ENCODE assay signal across 11 cellular contexts in the genomic region with DNA sequence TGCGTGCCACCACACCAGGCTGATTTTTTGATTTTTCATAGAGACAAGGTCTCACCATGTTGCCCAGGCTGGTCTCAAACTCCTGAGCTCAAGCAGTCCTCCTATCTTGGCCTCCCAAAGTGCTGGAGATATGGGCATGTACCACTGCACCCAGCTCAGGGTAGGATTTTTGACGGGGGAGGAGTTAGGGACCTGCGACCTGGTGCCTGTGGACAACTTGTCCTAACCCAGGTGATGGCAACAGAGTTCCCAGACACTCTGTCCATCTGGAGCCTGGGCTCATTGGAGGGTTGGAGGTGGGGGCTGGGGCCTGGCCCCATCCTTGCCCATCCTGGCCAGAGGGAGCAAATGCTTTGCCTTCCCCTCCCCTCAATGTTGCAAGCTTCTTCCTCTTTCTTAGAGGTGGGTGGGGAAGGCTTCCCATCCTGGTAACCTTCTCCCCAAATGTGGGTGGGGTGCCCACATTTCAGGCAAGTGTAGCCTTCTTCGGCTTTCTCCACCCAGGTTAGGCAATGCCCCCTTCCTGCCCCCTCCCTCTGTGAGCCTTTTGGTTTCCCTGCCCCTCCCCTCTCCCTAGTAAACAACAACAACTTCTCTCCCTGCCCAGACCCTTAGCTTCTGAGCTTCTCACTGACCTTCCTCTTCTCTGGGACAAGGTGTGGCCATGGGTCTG. TPM values are rescaled to one million over a fixed set of nuclear protein-coding genes. Genes with fewer than 3 reads are reported as not detected.
A peak's percentile ranks its signal among the peaks of the same experiment; 100 is the strongest.
DNase-seq lines count a peak whose midpoint lies in the region; ATAC-seq, FAIRE-seq and TF ChIP-seq lines count a peak whose summit lies in the region.
"Had no signal": no experiment of that assay in that cellular context is flagged by ENCODE, and none has a peak within 500 bp of the region (broad histone marks: within the 10 kb centered on the region; RNA-seq: fewer than 3 reads in every experiment).

No MANE protein-coding gene starts in this region.

- H3K9me3 ChIP-seq in T-helper 17 cell (ENCODE audit: control insufficient read depth, low read length, poor library complexity, severe bottlenecking) (no peaks in the 10 kb centered on the region), HepG2 (ENCODE audit: low read length) (no peaks in the 10 kb centered on the region), subcutaneous abdominal adipose tissue (ENCODE audit: control insufficient read depth in 5 of 5, low read length in 5 of 5) (no peaks in the 10 kb centered on the region)

- WGBS in HepG2 (ENCODE audit: low lambda C conversion rate) = 86% methylated on average over 4 of the region's 4 CpGs

- peaks cover 4% of the 10 kb centered on the region for H3K79me2 ChIP-seq in HepG2 (ENCODE audit: insufficient read depth, low read length)

- POLR2A ChIA-PET in activated CD4-positive, alpha-beta T cell treated with anti-CD3 and anti-CD28 coated beads for 36 hours (lab: Charles Lee) = interaction anchor here (0.6 kb wide), 1 partner anchor 873 kb away, joined by 3 read pairs; a partner anchor contains a TSS
- POLR2A ChIA-PET in HepG2 (lab: Yijun Ruan, JAX) = interaction anchor here (1.0 to 3.0 kb wide), 7 partner anchors 10 to 25 kb away, joined by 3 to 11 read pairs (median 5); a partner anchor contains a TSS

- no peaks in the 10 kb centered on the region for H3K9me3 Mint-ChIP-seq in activated CD4-positive, alpha-beta T cell treated with anti-CD3 and anti-CD28 coated beads for 36 hours (ENCODE audit: low read depth)

- in situ Hi-C loops in HepG2 (cut with HindIII; ENCODE audit: extremely low pct_ligation_motif_present, low pct_unique_long_range_greater_than_20kb) = no loop called here

- peak overlapping the region; percentile 47 for H3K27ac Mint-ChIP-seq in activated CD4-positive, alpha-beta T cell treated with anti-CD3 and anti-CD28 coated beads for 36 hours
- peak overlapping the region; percentile 84 for H3K27ac Mint-ChIP-seq in T-helper 17 cell

- H3K4me1 ChIP-seq in HepG2 (ENCODE audit: insufficient read depth, low read length) (peaks cover 61% of the 10 kb centered on the region), subcutaneous abdominal adipose tissue (ENCODE audit: control insufficient read depth in 5 of 5, insufficient read depth in 5 of 5, low read length in 5 of 5) (peaks cover 33 to 82% (median 81%) of the 10 kb centered on the region in 5 donors)

- H3K36me3 Mint-ChIP-seq in activated CD4-positive, alpha-beta T cell treated with anti-CD3 and anti-CD28 coated beads for 36 hours (ENCODE audit: low read depth) = peaks cover 27% of the 10 kb centered on the region
- peaks cover 5% of the 10 kb centered on the region for H3K36me3 Mint-ChIP-seq in T-helper 17 cell (ENCODE audit: low read depth)

- CTCF ChIA-PET in activated CD4-positive, alpha-beta T cell treated with anti-CD3 and anti-CD28 coated beads for 36 hours (lab: Charles Lee) = interaction anchor here (0.6 to 1.3 kb wide), 4 partner anchors 17 to 186 kb away, joined by 3 to 5 read pairs (median 4); no protein-coding TSS in a partner anchor
- CTCF ChIA-PET in HepG2 (lab: Yijun Ruan, JAX; ENCODE audit: low intra/inter-chr PET ratio, low total read pairs) = no interaction called here

- H4K20me1 ChIP-seq in HepG2 (ENCODE audit: insufficient read depth, low read length) = no peaks in the 10 kb centered on the region

- FAIRE-seq in HepG2 (lab: Jason Lieb, UNC) = no peak
- FAIRE-seq: endothelial cell of umbilical vein had no signal

- H2AFZ ChIP-seq in HepG2 (ENCODE audit: low read length) = no peak overlapping the region

- no peak for TF ChIP-seq CTCF in HepG2 (CRISPR knock-in tag; IDR thresholded peaks at IDR 0.05)

- H3K4me2 ChIP-seq in HepG2 (ENCODE audit: low read depth, low read length) = no peak overlapping the region

- BruUV-seq in HepG2 (replicated peaks; lab: Mats Ljungman, UMichigan) = no TSS peak

- H3K4me3 Mint-ChIP-seq in activated CD4-positive, alpha-beta T cell treated with anti-CD3 and anti-CD28 coated beads for 36 hours = no peak overlapping the region
- peak overlapping the region; percentile 60 for H3K4me3 Mint-ChIP-seq in T-helper 17 cell

- H3K27ac ChIP-seq in HepG2 (ENCODE audit: extremely low read length, insufficient read depth, low read length) = peak overlapping the region; percentile 31
- H3K27ac ChIP-seq in subcutaneous abdominal adipose tissue (ENCODE audit: low read depth, low read length) = peak overlapping the region; percentile 70

- H3K4me1 Mint-ChIP-seq in activated CD4-positive, alpha-beta T cell treated with anti-CD3 and anti-CD28 coated beads for 36 hours = peaks cover 75% of the 10 kb centered on the region
- peaks cover 62% of the 10 kb centered on the region for H3K4me1 Mint-ChIP-seq in T-helper 17 cell

- H3K4me3 ChIP-seq in HepG2 (replicated peaks in 1 of 3; ENCODE audit: insufficient read depth in 1 of 3, low read depth in 2 of 3, low read length in 3 of 3) (0 out of 6 replicates have a peak overlapping the region, but pooled peaks of 1 of the 3 experiments have one; percentile 12), subcutaneous abdominal adipose tissue (ENCODE audit: low read depth in 1 of 5, low read length in 5 of 5) (no peak overlapping the region)

- TF ChIP-seq POLR2A in HepG2 (IDR thresholded peaks at IDR 0.05; ENCODE audit: insufficient read depth in 1 of 2, low read depth in 2 of 2, low read length in 2 of 2) = no peak

- H3K9ac ChIP-seq in HepG2 (ENCODE audit: insufficient read depth, low read depth, low read length) = no peak overlapping the region
- H3K9ac ChIP-seq in subcutaneous abdominal adipose tissue (ENCODE audit: low read length in 5 of 5) = no peak overlapping the region

- no peaks in the 10 kb centered on the region for H3K27me3 Mint-ChIP-seq in activated CD4-positive, alpha-beta T cell treated with anti-CD3 and anti-CD28 coated beads for 36 hours
- no peaks in the 10 kb centered on the region for H3K27me3 Mint-ChIP-seq in T-helper 17 cell

- no peak for ATAC-seq in activated CD4-positive, alpha-beta T cell treated with anti-CD3 and anti-CD28 coated beads for 36 hours
- ATAC-seq in T-helper 17 cell (no peak), HepG2 (no peak), GM18502 (IDR thresholded peaks at IDR 0.05; ENCODE audit: poor library complexity, unreplicated experiment) (no peak), HG03095 (IDR thresholded peaks at IDR 0.05; ENCODE audit: unreplicated experiment) (no peak), HG03439 (IDR thresholded peaks at IDR 0.05; ENCODE audit: unreplicated experiment) (no peak)

- intact Hi-C loops in activated CD4-positive, alpha-beta T cell treated with anti-CD3 and anti-CD28 coated beads for 36 hours (cut with DNase I, micrococcal nuclease) = no loop called here
- intact Hi-C loops in HepG2 (cut with micrococcal nuclease; ENCODE audit: unreplicated experiment) = no loop called here

- no peak for TF ChIP-seq EP300 in HepG2 (IDR thresholded peaks at IDR 0.05; ENCODE audit: low read depth in 2 of 2, low read length in 2 of 2)
- no peak for TF ChIP-seq EP300 in HepG2 (CRISPR knock-in tag; IDR thresholded peaks at IDR 0.05; ENCODE audit: borderline replicate concordance)

- H3K36me3 ChIP-seq in HepG2 (replicated peaks in 1 of 2; ENCODE audit: control insufficient read depth in 1 of 2, insufficient read depth in 2 of 2, low read length in 2 of 2) = peaks cover 0 to 7% of the 10 kb centered on the region in 2 experiments; a peak in 2 of 5 replicates
- H3K36me3 ChIP-seq in subcutaneous abdominal adipose tissue (ENCODE audit: control insufficient read depth in 5 of 5, insufficient read depth in 5 of 5, low read length in 5 of 5) = peaks cover 0 to 10% (median 2%) of the 10 kb centered on the region in 5 donors

- DNase-seq in activated CD4-positive, alpha-beta T cell treated with anti-CD3 and anti-CD28 coated beads for 36 hours = no peak
- DNase-seq in activated CD4-positive, alpha-beta T cell treated with anti-CD3 and anti-CD28 coated beads for 48 hours = no peak
- DNase-seq in T-helper 17 cell = no peak
- no peak for DNase-seq in HepG2 (ENCODE audit: low spot score)
- DNase-seq: ACHN, retina had no signal

- H3K27me3 ChIP-seq in HepG2 (ENCODE audit: control insufficient read depth in 1 of 2, insufficient read depth in 2 of 2, low read length in 2 of 2) (no peaks in the 10 kb centered on the region), subcutaneous abdominal adipose tissue (ENCODE audit: control insufficient read depth in 5 of 5, insufficient read depth in 4 of 5, low read length in 5 of 5) (no peaks in the 10 kb centered on the region)

- no peak for TF ChIP-seq RAD21 in HepG2 (CRISPR knock-in tag; IDR thresholded peaks at IDR 0.05)

RNA-seq across cellular contexts. Expression of a gene that starts 24.9 kb away (rescaled TPM):
- 10 to 100 TPM; 29.8 to 40.2 TPM for total RNA-seq in activated CD4-positive, alpha-beta T cell treated with anti-CD3 and anti-CD28 coated beads for 36 hours
- total RNA-seq in T-helper 17 cell = 100 to 1,000 TPM in 1 of 2 donors, 10 to 100 TPM in 1; 97.0 to 106 TPM
- total RNA-seq in HepG2 (2016; rRNA removed; fragmentation: Illumina TruSeq; extraction: Trizol) = 8.6 and 8.9 TPM in 2 replicates
- 3.2 and 3.7 TPM in 2 replicates for total RNA-seq in HepG2 (2016; cell fraction: cytosol; rRNA removed; fragmentation: Illumina TruSeq; extraction: Trizol; ENCODE audit: low read depth)
- 6.7 and 9.5 TPM in 2 replicates for total RNA-seq in HepG2 (2016; cell fraction: insoluble cytoplasmic fraction; rRNA removed; fragmentation: Illumina TruSeq; extraction: Trizol)
- total RNA-seq in HepG2 (2016; cell fraction: membrane; rRNA removed; fragmentation: Illumina TruSeq; extraction: Trizol) = 8.2 and 11.1 TPM in 2 replicates
- 6.0 and 7.0 TPM in 2 replicates for total RNA-seq in HepG2 (2016; cell fraction: nucleus; rRNA removed; fragmentation: Illumina TruSeq; extraction: Trizol)
- polyA plus RNA-seq in HepG2 (2011; rRNA removed) = 6.0 and 6.4 TPM in 2 replicates
- polyA plus RNA-seq in HepG2 (2011; cell fraction: cytosol; rRNA removed) = 2.2 and 3.8 TPM in 2 replicates
- polyA plus RNA-seq in HepG2 (2011; cell fraction: nucleus; rRNA removed) = 13.2 and 13.3 TPM in 2 replicates
- polyA plus RNA-seq in HepG2 (2012) = 15.4 and 16.1 TPM in 2 replicates
- 3.8 and 5.4 TPM in 2 replicates for polyA plus RNA-seq in HepG2 (2016; cell fraction: cytosol; fragmentation: Illumina TruSeq; extraction: Trizol; ENCODE audit: low read depth)
- polyA plus RNA-seq in HepG2 (2016; cell fraction: insoluble cytoplasmic fraction; fragmentation: Illumina TruSeq; extraction: Trizol; ENCODE audit: low read depth) = 12.7 and 17.8 TPM in 2 replicates
- polyA plus RNA-seq in HepG2 (2016; cell fraction: membrane; fragmentation: Illumina TruSeq; extraction: Trizol; ENCODE audit: low read depth) = 9.6 and 13.8 TPM in 2 replicates
- 19.0 and 19.4 TPM in 2 replicates for polyA plus RNA-seq in HepG2 (2016; cell fraction: nucleus; fragmentation: Illumina TruSeq; extraction: Trizol; ENCODE audit: insufficient read depth, low read depth)
- polyA minus RNA-seq in HepG2 (2011; rRNA and poly(A)+ RNA removed; ENCODE audit: low replicate concordance) = 6.4 and 11.7 TPM in 2 replicates
- 6.7 and 8.2 TPM in 2 replicates for polyA minus RNA-seq in HepG2 (2011; cell fraction: cytosol; rRNA and poly(A)+ RNA removed)
- polyA minus RNA-seq in HepG2 (2011; cell fraction: nucleus; rRNA and poly(A)+ RNA removed) = 5.2 and 6.7 TPM in 2 replicates

RNA-seq across cellular contexts. Expression of a gene that starts 30.6 kb away (rescaled TPM):
- total RNA-seq in activated CD4-positive, alpha-beta T cell treated with anti-CD3 and anti-CD28 coated beads for 36 hours = not detected
- total RNA-seq in T-helper 17 cell = not detected
- not detected in 2 replicates for total RNA-seq in HepG2 (2016; rRNA removed; fragmentation: Illumina TruSeq; extraction: Trizol)
- total RNA-seq in HepG2 (2016; cell fraction: cytosol; rRNA removed; fragmentation: Illumina TruSeq; extraction: Trizol; ENCODE audit: low read depth) = not detected in 2 replicates
- total RNA-seq in HepG2 (2016; cell fraction: insoluble cytoplasmic fraction; rRNA removed; fragmentation: Illumina TruSeq; extraction: Trizol) = not detected in 2 replicates
- total RNA-seq in HepG2 (2016; cell fraction: membrane; rRNA removed; fragmentation: Illumina TruSeq; extraction: Trizol) = not detected in 2 replicates
- not detected in 2 replicates for total RNA-seq in HepG2 (2016; cell fraction: nucleus; rRNA removed; fragmentation: Illumina TruSeq; extraction: Trizol)
- not detected in 2 replicates for polyA plus RNA-seq in HepG2 (2011; rRNA removed)
- not detected in 2 replicates for polyA plus RNA-seq in HepG2 (2011; cell fraction: cytosol; rRNA removed)
- polyA plus RNA-seq in HepG2 (2011; cell fraction: nucleus; rRNA removed) = not detected in 2 replicates
- not detected in 2 replicates for polyA plus RNA-seq in HepG2 (2012)
- not detected in 2 replicates for polyA plus RNA-seq in HepG2 (2016; cell fraction: cytosol; fragmentation: Illumina TruSeq; extraction: Trizol; ENCODE audit: low read depth)
- polyA plus RNA-seq in HepG2 (2016; cell fraction: insoluble cytoplasmic fraction; fragmentation: Illumina TruSeq; extraction: Trizol; ENCODE audit: low read depth) = not detected in 2 replicates
- not detected in 2 replicates for polyA plus RNA-seq in HepG2 (2016; cell fraction: membrane; fragmentation: Illumina TruSeq; extraction: Trizol; ENCODE audit: low read depth)
- not detected in 2 replicates for polyA plus RNA-seq in HepG2 (2016; cell fraction: nucleus; fragmentation: Illumina TruSeq; extraction: Trizol; ENCODE audit: insufficient read depth, low read depth)
- polyA minus RNA-seq in HepG2 (2011; rRNA and poly(A)+ RNA removed; ENCODE audit: low replicate concordance) = not detected in 2 replicates
- not detected in 2 replicates for polyA minus RNA-seq in HepG2 (2011; cell fraction: cytosol; rRNA and poly(A)+ RNA removed)
- polyA minus RNA-seq in HepG2 (2011; cell fraction: nucleus; rRNA and poly(A)+ RNA removed) = not detected in 2 replicates

RNA-seq across cellular contexts. Expression of a gene that starts 46.2 kb away (rescaled TPM):
- total RNA-seq in activated CD4-positive, alpha-beta T cell treated with anti-CD3 and anti-CD28 coated beads for 36 hours = 100 to 1,000 TPM; 105 to 171 TPM
- total RNA-seq in T-helper 17 cell (1 to 10 TPM; 1.2 to 2.7 TPM), HepG2 (2016; rRNA removed; fragmentation: Illumina TruSeq; extraction: Trizol) (114 and 154 TPM in 2 replicates)
- total RNA-seq in HepG2 (2016; cell fraction: cytosol; rRNA removed; fragmentation: Illumina TruSeq; extraction: Trizol; ENCODE audit: low read depth) = 24.3 and 27.3 TPM in 2 replicates
- total RNA-seq in HepG2 (2016; cell fraction: insoluble cytoplasmic fraction; rRNA removed; fragmentation: Illumina TruSeq; extraction: Trizol) = 117 and 162 TPM in 2 replicates
- 42.3 and 51.8 TPM in 2 replicates for total RNA-seq in HepG2 (2016; cell fraction: membrane; rRNA removed; fragmentation: Illumina TruSeq; extraction: Trizol)
- 89.2 and 89.6 TPM in 2 replicates for total RNA-seq in HepG2 (2016; cell fraction: nucleus; rRNA removed; fragmentation: Illumina TruSeq; extraction: Trizol)
- polyA plus RNA-seq in HepG2 (2011; rRNA removed) = 10.7 and 17.4 TPM in 2 replicates
- 6.9 and 8.8 TPM in 2 replicates for polyA plus RNA-seq in HepG2 (2011; cell fraction: cytosol; rRNA removed)
- 9.6 and 11.4 TPM in 2 replicates for polyA plus RNA-seq in HepG2 (2011; cell fraction: nucleus; rRNA removed)
- 8.4 and 23.9 TPM in 2 replicates for polyA plus RNA-seq in HepG2 (2012)
- polyA plus RNA-seq in HepG2 (2016; cell fraction: cytosol; fragmentation: Illumina TruSeq; extraction: Trizol; ENCODE audit: low read depth) = 12.0 and 14.2 TPM in 2 replicates
- 133 and 135 TPM in 2 replicates for polyA plus RNA-seq in HepG2 (2016; cell fraction: insoluble cytoplasmic fraction; fragmentation: Illumina TruSeq; extraction: Trizol; ENCODE audit: low read depth)
- 15.3 and 18.9 TPM in 2 replicates for polyA plus RNA-seq in HepG2 (2016; cell fraction: membrane; fragmentation: Illumina TruSeq; extraction: Trizol; ENCODE audit: low read depth)
- 98.6 and 99.5 TPM in 2 replicates for polyA plus RNA-seq in HepG2 (2016; cell fraction: nucleus; fragmentation: Illumina TruSeq; extraction: Trizol; ENCODE audit: insufficient read depth, low read depth)
- polyA minus RNA-seq in HepG2 (2011; rRNA and poly(A)+ RNA removed; ENCODE audit: low replicate concordance) = 8.7 and 50.8 TPM in 2 replicates
- polyA minus RNA-seq in HepG2 (2011; cell fraction: cytosol; rRNA and poly(A)+ RNA removed) = 9.4 and 10.7 TPM in 2 replicates
- 31.5 and 47.0 TPM in 2 replicates for polyA minus RNA-seq in HepG2 (2011; cell fraction: nucleus; rRNA and poly(A)+ RNA removed)

Comparison
In these comparisons a context has a peak if more than half of its experiments do, and no peak if none do; other contexts are left out.
1. RNA of a gene that starts 46.2 kb away (total RNA-seq): 105 to 171 TPM in activated CD4-positive, alpha-beta T cell treated with anti-CD3 and anti-CD28 coated beads for 36 hours and 24.3 to 162 TPM in HepG2; 1.2 to 2.7 TPM in T-helper 17 cell; every median in the first group is over 4 times any median in the second.